Comparison of ENCODE assay signal across 1 cellular context in the genomic region with DNA sequence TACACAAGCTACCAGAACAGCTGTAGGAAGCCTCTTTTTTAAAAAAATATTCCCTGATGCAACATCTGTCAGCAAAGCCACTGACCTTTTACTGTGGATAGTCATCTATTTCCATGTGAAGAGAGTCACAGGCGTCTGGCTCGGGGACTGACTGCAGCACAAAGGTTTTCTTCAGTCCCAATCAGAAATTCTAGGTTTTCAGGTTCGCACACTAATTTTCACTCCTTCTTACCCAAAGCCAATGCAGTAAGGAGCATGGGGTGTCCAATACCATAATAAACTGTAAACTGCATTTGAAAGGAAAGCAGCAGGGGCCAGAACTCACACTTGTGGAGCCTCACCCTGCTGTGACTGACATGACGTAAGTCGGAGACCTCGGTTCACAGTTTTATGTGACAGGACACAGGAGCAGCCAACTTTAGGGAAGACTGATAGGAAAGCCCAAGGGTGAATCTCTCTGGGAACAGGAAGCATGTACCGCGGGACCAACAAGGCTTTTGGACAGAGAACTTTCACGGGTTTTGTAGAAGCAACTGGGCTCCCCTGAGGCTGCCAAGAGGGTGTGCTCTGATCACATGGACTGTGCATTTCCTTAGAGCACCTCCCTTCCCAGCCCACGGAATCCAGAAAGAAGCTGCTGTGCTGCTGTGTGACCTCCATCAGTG.
TF ChIP-seq lines count a peak whose summit lies in the region.

No MANE protein-coding gene starts in this region.

TF ChIP-seq in GM23338, 12 proteins besides CTCF, POLR2A, EP300 and RAD21 (continued from another document):
- TF ChIP-seq, protein P1, sequence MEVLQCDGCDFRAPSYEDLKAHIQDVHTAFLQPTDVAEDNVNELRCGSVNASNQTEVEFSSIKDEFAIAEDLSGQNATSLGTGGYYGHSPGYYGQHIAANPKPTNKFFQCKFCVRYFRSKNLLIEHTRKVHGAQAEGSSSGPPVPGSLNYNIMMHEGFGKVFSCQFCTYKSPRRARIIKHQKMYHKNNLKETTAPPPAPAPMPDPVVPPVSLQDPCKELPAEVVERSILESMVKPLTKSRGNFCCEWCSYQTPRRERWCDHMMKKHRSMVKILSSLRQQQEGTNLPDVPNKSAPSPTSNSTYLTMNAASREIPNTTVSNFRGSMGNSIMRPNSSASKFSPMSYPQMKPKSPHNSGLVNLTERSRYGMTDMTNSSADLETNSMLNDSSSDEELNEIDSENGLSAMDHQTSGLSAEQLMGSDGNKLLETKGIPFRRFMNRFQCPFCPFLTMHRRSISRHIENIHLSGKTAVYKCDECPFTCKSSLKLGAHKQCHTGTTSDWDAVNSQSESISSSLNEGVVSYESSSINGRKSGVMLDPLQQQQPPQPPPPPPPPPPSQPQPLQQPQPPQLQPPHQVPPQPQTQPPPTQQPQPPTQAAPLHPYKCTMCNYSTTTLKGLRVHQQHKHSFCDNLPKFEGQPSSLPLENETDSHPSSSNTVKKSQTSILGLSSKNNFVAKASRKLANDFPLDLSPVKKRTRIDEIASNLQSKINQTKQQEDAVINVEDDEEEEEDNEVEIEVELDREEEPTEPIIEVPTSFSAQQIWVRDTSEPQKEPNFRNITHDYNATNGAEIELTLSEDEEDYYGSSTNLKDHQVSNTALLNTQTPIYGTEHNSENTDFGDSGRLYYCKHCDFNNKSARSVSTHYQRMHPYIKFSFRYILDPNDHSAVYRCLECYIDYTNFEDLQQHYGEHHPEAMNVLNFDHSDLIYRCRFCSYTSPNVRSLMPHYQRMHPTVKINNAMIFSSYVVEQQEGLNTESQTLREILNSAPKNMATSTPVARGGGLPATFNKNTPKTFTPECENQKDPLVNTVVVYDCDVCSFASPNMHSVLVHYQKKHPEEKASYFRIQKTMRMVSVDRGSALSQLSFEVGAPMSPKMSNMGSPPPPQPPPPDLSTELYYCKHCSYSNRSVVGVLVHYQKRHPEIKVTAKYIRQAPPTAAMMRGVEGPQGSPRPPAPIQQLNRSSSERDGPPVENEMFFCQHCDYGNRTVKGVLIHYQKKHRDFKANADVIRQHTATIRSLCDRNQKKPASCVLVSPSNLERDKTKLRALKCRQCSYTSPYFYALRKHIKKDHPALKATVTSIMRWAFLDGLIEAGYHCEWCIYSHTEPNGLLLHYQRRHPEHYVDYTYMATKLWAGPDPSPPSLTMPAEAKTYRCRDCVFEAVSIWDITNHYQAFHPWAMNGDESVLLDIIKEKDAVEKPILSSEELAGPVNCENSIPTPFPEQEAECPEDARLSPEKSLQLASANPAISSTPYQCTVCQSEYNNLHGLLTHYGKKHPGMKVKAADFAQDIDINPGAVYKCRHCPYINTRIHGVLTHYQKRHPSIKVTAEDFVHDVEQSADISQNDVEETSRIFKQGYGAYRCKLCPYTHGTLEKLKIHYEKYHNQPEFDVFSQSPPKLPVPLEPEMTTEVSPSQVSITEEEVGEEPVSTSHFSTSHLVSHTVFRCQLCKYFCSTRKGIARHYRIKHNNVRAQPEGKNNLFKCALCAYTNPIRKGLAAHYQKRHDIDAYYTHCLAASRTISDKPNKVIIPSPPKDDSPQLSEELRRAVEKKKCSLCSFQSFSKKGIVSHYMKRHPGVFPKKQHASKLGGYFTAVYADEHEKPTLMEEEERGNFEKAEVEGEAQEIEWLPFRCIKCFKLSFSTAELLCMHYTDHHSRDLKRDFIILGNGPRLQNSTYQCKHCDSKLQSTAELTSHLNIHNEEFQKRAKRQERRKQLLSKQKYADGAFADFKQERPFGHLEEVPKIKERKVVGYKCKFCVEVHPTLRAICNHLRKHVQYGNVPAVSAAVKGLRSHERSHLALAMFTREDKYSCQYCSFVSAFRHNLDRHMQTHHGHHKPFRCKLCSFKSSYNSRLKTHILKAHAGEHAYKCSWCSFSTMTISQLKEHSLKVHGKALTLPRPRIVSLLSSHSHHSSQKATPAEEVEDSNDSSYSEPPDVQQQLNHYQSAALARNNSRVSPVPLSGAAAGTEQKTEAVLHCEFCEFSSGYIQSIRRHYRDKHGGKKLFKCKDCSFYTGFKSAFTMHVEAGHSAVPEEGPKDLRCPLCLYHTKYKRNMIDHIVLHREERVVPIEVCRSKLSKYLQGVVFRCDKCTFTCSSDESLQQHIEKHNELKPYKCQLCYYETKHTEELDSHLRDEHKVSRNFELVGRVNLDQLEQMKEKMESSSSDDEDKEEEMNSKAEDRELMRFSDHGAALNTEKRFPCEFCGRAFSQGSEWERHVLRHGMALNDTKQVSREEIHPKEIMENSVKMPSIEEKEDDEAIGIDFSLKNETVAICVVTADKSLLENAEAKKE (CRISPR knock-in tag; IDR thresholded peaks at IDR 0.05) = no peak
- TF ChIP-seq NANOG (IDR thresholded peaks at IDR 0.05; ENCODE audit: borderline replicate concordance) (no peak), EZH2phosphoT487 (IDR thresholded peaks at IDR 0.05; ENCODE audit: unreplicated experiment) (no peak), STAT1 (IDR thresholded peaks at IDR 0.05; ENCODE audit: unreplicated experiment) (no peak)
- TF ChIP-seq, protein P2, sequence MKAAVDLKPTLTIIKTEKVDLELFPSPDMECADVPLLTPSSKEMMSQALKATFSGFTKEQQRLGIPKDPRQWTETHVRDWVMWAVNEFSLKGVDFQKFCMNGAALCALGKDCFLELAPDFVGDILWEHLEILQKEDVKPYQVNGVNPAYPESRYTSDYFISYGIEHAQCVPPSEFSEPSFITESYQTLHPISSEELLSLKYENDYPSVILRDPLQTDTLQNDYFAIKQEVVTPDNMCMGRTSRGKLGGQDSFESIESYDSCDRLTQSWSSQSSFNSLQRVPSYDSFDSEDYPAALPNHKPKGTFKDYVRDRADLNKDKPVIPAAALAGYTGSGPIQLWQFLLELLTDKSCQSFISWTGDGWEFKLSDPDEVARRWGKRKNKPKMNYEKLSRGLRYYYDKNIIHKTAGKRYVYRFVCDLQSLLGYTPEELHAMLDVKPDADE (IDR thresholded peaks at IDR 0.05) = no peak
- TF ChIP-seq, protein P3, sequence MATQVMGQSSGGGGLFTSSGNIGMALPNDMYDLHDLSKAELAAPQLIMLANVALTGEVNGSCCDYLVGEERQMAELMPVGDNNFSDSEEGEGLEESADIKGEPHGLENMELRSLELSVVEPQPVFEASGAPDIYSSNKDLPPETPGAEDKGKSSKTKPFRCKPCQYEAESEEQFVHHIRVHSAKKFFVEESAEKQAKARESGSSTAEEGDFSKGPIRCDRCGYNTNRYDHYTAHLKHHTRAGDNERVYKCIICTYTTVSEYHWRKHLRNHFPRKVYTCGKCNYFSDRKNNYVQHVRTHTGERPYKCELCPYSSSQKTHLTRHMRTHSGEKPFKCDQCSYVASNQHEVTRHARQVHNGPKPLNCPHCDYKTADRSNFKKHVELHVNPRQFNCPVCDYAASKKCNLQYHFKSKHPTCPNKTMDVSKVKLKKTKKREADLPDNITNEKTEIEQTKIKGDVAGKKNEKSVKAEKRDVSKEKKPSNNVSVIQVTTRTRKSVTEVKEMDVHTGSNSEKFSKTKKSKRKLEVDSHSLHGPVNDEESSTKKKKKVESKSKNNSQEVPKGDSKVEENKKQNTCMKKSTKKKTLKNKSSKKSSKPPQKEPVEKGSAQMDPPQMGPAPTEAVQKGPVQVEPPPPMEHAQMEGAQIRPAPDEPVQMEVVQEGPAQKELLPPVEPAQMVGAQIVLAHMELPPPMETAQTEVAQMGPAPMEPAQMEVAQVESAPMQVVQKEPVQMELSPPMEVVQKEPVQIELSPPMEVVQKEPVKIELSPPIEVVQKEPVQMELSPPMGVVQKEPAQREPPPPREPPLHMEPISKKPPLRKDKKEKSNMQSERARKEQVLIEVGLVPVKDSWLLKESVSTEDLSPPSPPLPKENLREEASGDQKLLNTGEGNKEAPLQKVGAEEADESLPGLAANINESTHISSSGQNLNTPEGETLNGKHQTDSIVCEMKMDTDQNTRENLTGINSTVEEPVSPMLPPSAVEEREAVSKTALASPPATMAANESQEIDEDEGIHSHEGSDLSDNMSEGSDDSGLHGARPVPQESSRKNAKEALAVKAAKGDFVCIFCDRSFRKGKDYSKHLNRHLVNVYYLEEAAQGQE (IDR thresholded peaks at IDR 0.05; ENCODE audit: unreplicated experiment) = no peak
